ENCODE assay signal across 3 cellular contexts in genomic region chr12:26617513-26617912, GRCh38.
TF ChIP-seq lines count a peak whose summit lies in the region.

No MANE protein-coding gene starts in this region.

TF ChIP-seq in HepG2, 621 proteins besides CTCF, POLR2A, EP300 and RAD21:
- peak; percentile 68 for TF ChIP-seq HNRNPK (IDR thresholded peaks at IDR 0.05; ENCODE audit: low read depth, low read length, poor library complexity, severe bottlenecking)
- no peak for TF ChIP-seq FOXA3 (CRISPR knock-in tag; IDR thresholded peaks at IDR 0.05)
- TF ChIP-seq MIER3 (CRISPR knock-in tag; IDR thresholded peaks at IDR 0.05; ENCODE audit: borderline replicate concordance), result no peak
- TF ChIP-seq TBX2 (CRISPR knock-in tag; IDR thresholded peaks at IDR 0.05; ENCODE audit: borderline replicate concordance), result no peak
- no peak for TF ChIP-seq ZNF883 (CRISPR knock-in tag; IDR thresholded peaks at IDR 0.05; ENCODE audit: not compliant biosample characterization)
- no peak for TF ChIP-seq ARNTL (CRISPR knock-in tag; IDR thresholded peaks at IDR 0.05)
- no peak for TF ChIP-seq NFAT5 (CRISPR knock-in tag; IDR thresholded peaks at IDR 0.05)

TF ChIP-seq in HEK293, 187 proteins besides CTCF, POLR2A, EP300 and RAD21:
- TF ChIP-seq ZNF169 (tag by site-specific recombination; IDR thresholded peaks at IDR 0.05), result no peak
- TF ChIP-seq, protein P1, sequence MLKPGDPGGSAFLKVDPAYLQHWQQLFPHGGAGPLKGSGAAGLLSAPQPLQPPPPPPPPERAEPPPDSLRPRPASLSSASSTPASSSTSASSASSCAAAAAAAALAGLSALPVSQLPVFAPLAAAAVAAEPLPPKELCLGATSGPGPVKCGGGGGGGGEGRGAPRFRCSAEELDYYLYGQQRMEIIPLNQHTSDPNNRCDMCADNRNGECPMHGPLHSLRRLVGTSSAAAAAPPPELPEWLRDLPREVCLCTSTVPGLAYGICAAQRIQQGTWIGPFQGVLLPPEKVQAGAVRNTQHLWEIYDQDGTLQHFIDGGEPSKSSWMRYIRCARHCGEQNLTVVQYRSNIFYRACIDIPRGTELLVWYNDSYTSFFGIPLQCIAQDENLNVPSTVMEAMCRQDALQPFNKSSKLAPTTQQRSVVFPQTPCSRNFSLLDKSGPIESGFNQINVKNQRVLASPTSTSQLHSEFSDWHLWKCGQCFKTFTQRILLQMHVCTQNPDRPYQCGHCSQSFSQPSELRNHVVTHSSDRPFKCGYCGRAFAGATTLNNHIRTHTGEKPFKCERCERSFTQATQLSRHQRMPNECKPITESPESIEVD (tag by site-specific recombination; IDR thresholded peaks at IDR 0.05), result no peak
- TF ChIP-seq ZNF366 (tag by site-specific recombination; conservative IDR thresholded peaks at IDR 0.05), result peak; percentile 60
- TF ChIP-seq ZNF157 (tag by site-specific recombination; IDR thresholded peaks at IDR 0.05), result no peak

TF ChIP-seq in K562, 482 proteins besides CTCF, POLR2A, EP300 and RAD21:
- TF ChIP-seq ZNF512 (tag; IDR thresholded peaks at IDR 0.05) (peak; percentile 49; the same call in 1 of the 2 replicates), JUN (IDR thresholded peaks at IDR 0.05; ENCODE audit: borderline replicate concordance, low read depth, low read length) (no peak), JUN (CRISPR knock-in tag; IDR thresholded peaks at IDR 0.05; ENCODE audit: borderline replicate concordance) (no peak), ZBTB11 (CRISPR knock-in tag; IDR thresholded peaks at IDR 0.05) (no peak), PCBP2 (IDR thresholded peaks at IDR 0.05; ENCODE audit: low read depth, low read length, poor library complexity, severe bottlenecking) (peak; percentile 74)
